8 cellular contexts compared by ENCODE assay signal in the genomic region with DNA sequence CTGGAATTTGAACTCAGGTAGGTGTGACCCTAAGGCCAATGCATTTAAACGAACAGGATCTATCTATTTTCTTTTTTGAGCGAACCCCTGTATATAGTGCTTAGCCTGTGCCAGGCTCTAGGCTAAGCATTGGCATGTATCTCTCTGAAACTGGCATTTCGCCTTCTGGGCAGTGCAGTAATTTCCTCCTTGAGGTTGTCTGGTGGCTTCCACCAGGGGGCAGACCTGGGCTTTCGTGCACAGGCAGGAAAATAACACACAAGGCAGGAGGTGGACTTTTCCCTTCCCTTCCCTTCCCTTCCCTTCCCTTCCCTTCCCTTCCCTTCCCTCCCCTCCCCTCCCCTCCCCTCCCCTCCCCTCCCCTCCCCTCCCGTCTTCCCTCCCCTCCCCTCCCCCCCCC. TPM values are rescaled to one million over a fixed set of nuclear protein-coding genes. Genes with fewer than 3 reads are reported as not detected.
DNase-seq lines count a peak whose midpoint lies in the region; ATAC-seq lines count a peak whose summit lies in the region.

No MANE protein-coding gene starts in this region.

- ATAC-seq in left lobe of liver: peak; percentile 98
- ATAC-seq in HG02885 (IDR thresholded peaks at IDR 0.05; ENCODE audit: poor library complexity, unreplicated experiment): no peak

- peak; percentile 54 for DNase-seq in NCI-H1436 (lab: John Stamatoyannopoulos, UW)
- DNase-seq in NCI-H1436 treated with DMSO at 0.1 percent for 48 hours (lab: John Stamatoyannopoulos, UW): no peak
- DNase-seq in NCI-H2171 (lab: John Stamatoyannopoulos, UW): peak; percentile 4
- peak; percentile 64 for DNase-seq in activated CD4-positive, alpha-beta T cell treated with anti-CD3 and anti-CD28 coated beads for 1 hour
- DNase-seq in cerebellar cortex (ENCODE audit: low spot score): peak; percentile 71
- DNase-seq in left lobe of liver (ENCODE audit: low spot score): peak; percentile 75
- DNase-seq in stimulated activated CD4-positive, alpha-beta T cell treated with anti-CD3 and anti-CD28 coated beads, Interleukin-4, amount 100 ng/mL, for 24 hours: peak; percentile 83

RNA-seq across cellular contexts. Expression of a gene that starts 34.4 kb away (rescaled TPM):
- total RNA-seq in left lobe of liver: 3.3 TPM

RNA-seq across cellular contexts. Expression of a gene that starts 46.6 kb away (rescaled TPM):
- not detected for total RNA-seq in left lobe of liver
